In genomic region chr20:25248501-25249172, GRCh38 we compare ENCODE assay signal across 1 cellular context.
TF ChIP-seq lines count a peak whose summit lies in the region.

No MANE protein-coding gene starts in this region.

TF ChIP-seq in HepG2, 621 proteins besides CTCF, POLR2A, EP300 and RAD21 (continued from another document):
- TF ChIP-seq KIAA2018 (CRISPR knock-in tag; IDR thresholded peaks at IDR 0.05; ENCODE audit: borderline replicate concordance) (no peak), MTA3 (CRISPR knock-in tag; IDR thresholded peaks at IDR 0.05) (no peak), HMG20B (CRISPR knock-in tag; conservative IDR thresholded peaks at IDR 0.05) (0 out of 2 replicates have a peak, but pooled peaks have one; percentile 47), ZNF572 (CRISPR knock-in tag; IDR thresholded peaks at IDR 0.05) (0 out of 2 replicates have a peak, but pooled peaks have one; percentile 41), MTERF4 (CRISPR knock-in tag; IDR thresholded peaks at IDR 0.05) (no peak), HHEX (CRISPR knock-in tag; IDR thresholded peaks at IDR 0.05) (no peak), SOX5 (CRISPR knock-in tag; IDR thresholded peaks at IDR 0.05; ENCODE audit: borderline replicate concordance) (0 out of 2 replicates have a peak, but pooled peaks have one; percentile 6), ELF1 (CRISPR knock-in tag; IDR thresholded peaks at IDR 0.05) (peak; percentile 26; the same call in 1 of the 2 replicates), RBAK (CRISPR knock-in tag; IDR thresholded peaks at IDR 0.05) (0 out of 2 replicates have a peak, but pooled peaks have one; percentile 24), RBM39 (IDR thresholded peaks at IDR 0.05; ENCODE audit: low read depth, low read length, poor library complexity, severe bottlenecking) (peak; percentile 47), SRY (CRISPR knock-in tag; IDR thresholded peaks at IDR 0.05) (0 out of 2 replicates have a peak, but pooled peaks have one; percentile 19), ZNF850 (CRISPR knock-in tag; conservative IDR thresholded peaks at IDR 0.05) (0 out of 2 replicates have a peak, but pooled peaks have one; percentile 37), TFE3 (CRISPR knock-in tag; IDR thresholded peaks at IDR 0.05) (0 out of 2 replicates have a peak, but pooled peaks have one; percentile 9), PLSCR1 (CRISPR knock-in tag; IDR thresholded peaks at IDR 0.05; ENCODE audit: borderline replicate concordance) (no peak), KDM4B (CRISPR knock-in tag; IDR thresholded peaks at IDR 0.05) (peak; percentile 68; the same call in 1 of the 2 replicates), ATF7-NPFF (CRISPR knock-in tag; IDR thresholded peaks at IDR 0.05; ENCODE audit: low read depth) (0 out of 2 replicates have a peak, but pooled peaks have one; percentile 77), ARID2 (CRISPR knock-in tag; IDR thresholded peaks at IDR 0.05; ENCODE audit: borderline replicate concordance) (peak; percentile 77; the same call in 1 of the 2 replicates), ASH2L (IDR thresholded peaks at IDR 0.05; ENCODE audit: insufficient read length, low read depth, low read length) (peak; percentile 28)
- TF ChIP-seq, protein P1, sequence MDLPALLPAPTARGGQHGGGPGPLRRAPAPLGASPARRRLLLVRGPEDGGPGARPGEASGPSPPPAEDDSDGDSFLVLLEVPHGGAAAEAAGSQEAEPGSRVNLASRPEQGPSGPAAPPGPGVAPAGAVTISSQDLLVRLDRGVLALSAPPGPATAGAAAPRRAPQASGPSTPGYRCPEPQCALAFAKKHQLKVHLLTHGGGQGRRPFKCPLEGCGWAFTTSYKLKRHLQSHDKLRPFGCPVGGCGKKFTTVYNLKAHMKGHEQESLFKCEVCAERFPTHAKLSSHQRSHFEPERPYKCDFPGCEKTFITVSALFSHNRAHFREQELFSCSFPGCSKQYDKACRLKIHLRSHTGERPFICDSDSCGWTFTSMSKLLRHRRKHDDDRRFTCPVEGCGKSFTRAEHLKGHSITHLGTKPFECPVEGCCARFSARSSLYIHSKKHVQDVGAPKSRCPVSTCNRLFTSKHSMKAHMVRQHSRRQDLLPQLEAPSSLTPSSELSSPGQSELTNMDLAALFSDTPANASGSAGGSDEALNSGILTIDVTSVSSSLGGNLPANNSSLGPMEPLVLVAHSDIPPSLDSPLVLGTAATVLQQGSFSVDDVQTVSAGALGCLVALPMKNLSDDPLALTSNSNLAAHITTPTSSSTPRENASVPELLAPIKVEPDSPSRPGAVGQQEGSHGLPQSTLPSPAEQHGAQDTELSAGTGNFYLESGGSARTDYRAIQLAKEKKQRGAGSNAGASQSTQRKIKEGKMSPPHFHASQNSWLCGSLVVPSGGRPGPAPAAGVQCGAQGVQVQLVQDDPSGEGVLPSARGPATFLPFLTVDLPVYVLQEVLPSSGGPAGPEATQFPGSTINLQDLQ (CRISPR knock-in tag; IDR thresholded peaks at IDR 0.05) = 0 out of 2 replicates have a peak, but pooled peaks have one; percentile 65
- TF ChIP-seq, protein P2, sequence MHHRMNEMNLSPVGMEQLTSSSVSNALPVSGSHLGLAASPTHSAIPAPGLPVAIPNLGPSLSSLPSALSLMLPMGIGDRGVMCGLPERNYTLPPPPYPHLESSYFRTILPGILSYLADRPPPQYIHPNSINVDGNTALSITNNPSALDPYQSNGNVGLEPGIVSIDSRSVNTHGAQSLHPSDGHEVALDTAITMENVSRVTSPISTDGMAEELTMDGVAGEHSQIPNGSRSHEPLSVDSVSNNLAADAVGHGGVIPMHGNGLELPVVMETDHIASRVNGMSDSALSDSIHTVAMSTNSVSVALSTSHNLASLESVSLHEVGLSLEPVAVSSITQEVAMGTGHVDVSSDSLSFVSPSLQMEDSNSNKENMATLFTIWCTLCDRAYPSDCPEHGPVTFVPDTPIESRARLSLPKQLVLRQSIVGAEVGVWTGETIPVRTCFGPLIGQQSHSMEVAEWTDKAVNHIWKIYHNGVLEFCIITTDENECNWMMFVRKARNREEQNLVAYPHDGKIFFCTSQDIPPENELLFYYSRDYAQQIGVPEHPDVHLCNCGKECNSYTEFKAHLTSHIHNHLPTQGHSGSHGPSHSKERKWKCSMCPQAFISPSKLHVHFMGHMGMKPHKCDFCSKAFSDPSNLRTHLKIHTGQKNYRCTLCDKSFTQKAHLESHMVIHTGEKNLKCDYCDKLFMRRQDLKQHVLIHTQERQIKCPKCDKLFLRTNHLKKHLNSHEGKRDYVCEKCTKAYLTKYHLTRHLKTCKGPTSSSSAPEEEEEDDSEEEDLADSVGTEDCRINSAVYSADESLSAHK (CRISPR knock-in tag; IDR thresholded peaks at IDR 0.05; ENCODE audit: borderline replicate concordance) = 0 out of 2 replicates have a peak, but pooled peaks have one; percentile 45
